Comparison of ENCODE assay signal across 19 cellular contexts in genomic region chr3:47622648-47623047, GRCh38. TPM values are rescaled to one million over a fixed set of nuclear protein-coding genes. Genes with fewer than 3 reads are reported as not detected.
DNase-seq lines count a peak whose midpoint lies in the region; ATAC-seq, FAIRE-seq and TF ChIP-seq lines count a peak whose summit lies in the region.
"Had no signal": no experiment of that assay in that cellular context is flagged by ENCODE, and none has a peak within 500 bp of the region (broad histone marks: within the 10 kb centered on the region; RNA-seq: fewer than 3 reads in every experiment).

No MANE protein-coding gene starts in this region.

- no peak overlapping the region for H3K4me3 ChIP-seq in mucosa of rectum (ENCODE audit: low read length in 2 of 2)

- H3K36me3 Mint-ChIP-seq in activated CD4-positive, alpha-beta T cell treated with anti-CD3 and anti-CD28 coated beads for 36 hours (ENCODE audit: low read depth): peaks cover 36% of the 10 kb centered on the region
- H3K36me3 Mint-ChIP-seq in activated CD4-positive, alpha-beta T cell treated with anti-CD3 and anti-CD28 coated beads, Interleukin-2, amount 10 ng/mL, durations not matched to agents 24 days and 14 days (ENCODE audit: low read depth): peaks cover 55% of the 10 kb centered on the region
- peaks cover 57% of the 10 kb centered on the region for H3K36me3 Mint-ChIP-seq in central memory CD8-positive, alpha-beta T cell (ENCODE audit: insufficient read depth)

- POLR2A ChIA-PET in activated CD4-positive, alpha-beta T cell treated with anti-CD3 and anti-CD28 coated beads for 36 hours (lab: Charles Lee): no interaction called here

- peaks cover 19 to 54% of the 10 kb centered on the region in 2 donors for H3K36me3 ChIP-seq in mucosa of rectum (ENCODE audit: control insufficient read depth in 2 of 2, insufficient read depth in 2 of 2, low read length in 2 of 2)

- no peaks in the 10 kb centered on the region for H3K27me3 ChIP-seq in mucosa of rectum (ENCODE audit: control insufficient read depth in 2 of 2, insufficient read depth in 2 of 2, low read length in 2 of 2)
- H3K27me3 ChIP-seq: BE2C had no signal

- H3K27me3 Mint-ChIP-seq in activated CD4-positive, alpha-beta T cell treated with anti-CD3 and anti-CD28 coated beads for 36 hours: no peaks in the 10 kb centered on the region
- no peaks in the 10 kb centered on the region for H3K27me3 Mint-ChIP-seq in activated CD4-positive, alpha-beta T cell treated with anti-CD3 and anti-CD28 coated beads, Interleukin-2, amount 10 ng/mL, durations not matched to agents 24 days and 14 days
- H3K27me3 Mint-ChIP-seq in central memory CD8-positive, alpha-beta T cell: no peaks in the 10 kb centered on the region

- intact Hi-C loops in activated CD4-positive, alpha-beta T cell treated with anti-CD3 and anti-CD28 coated beads for 36 hours (cut with DNase I, micrococcal nuclease): no loop called here
- intact Hi-C loops in activated CD4-positive, alpha-beta T cell treated with anti-CD3 and anti-CD28 coated beads, Interleukin-2, amount 10 ng/mL, durations not matched to agents 24 days and 14 days (cut with micrococcal nuclease): loop anchor here (10.0 kb wide), 1 partner anchor 72 kb away; no protein-coding TSS in a partner anchor

- no peak for TF ChIP-seq CTCF in D721Med (IDR thresholded peaks at IDR 0.05; ENCODE audit: insufficient read depth, missing control alignments)

- DNase-seq in activated CD4-positive, alpha-beta T cell treated with anti-CD3 and anti-CD28 coated beads for 36 hours: no peak
- no peak for DNase-seq in activated CD4-positive, alpha-beta T cell treated with anti-CD3 and anti-CD28 coated beads, Interleukin-2, amount 10 ng/mL, durations not matched to agents 24 days and 14 days
- DNase-seq in D721Med (ENCODE audit: insufficient read length, low spot score) (no peak), COLO668 (lab: John Stamatoyannopoulos, UW; ENCODE audit: unreplicated experiment) (no peak), NOMO-1 treated with dmso at 0.1 percent for 144 hours (lab: John Stamatoyannopoulos, UW; ENCODE audit: unreplicated experiment) (no peak)
- no peak for DNase-seq in central memory CD8-positive, alpha-beta T cell (ENCODE audit: low spot score in 2 of 2)
- no peak for DNase-seq in stimulated activated CD8-positive, alpha-beta memory T cell treated with anti-CD3 and anti-CD28 coated beads, Interleukin-4, amount 100 ng/mL, for 48 hours
- DNase-seq: 8988T; BE2C; CD8-positive, alpha-beta T cell; DMS79 treated with DMSO at 0.1 percent for 48 hours; GOT3; MV-4-11; NCI-H1417; NCI-H187 treated with DMSO at 0.1 percent for 48 hours; NCI-H345; NCI-H526 treated with DMSO at 0.1 percent for 48 hours had no signal

- FAIRE-seq in D721Med (lab: Jason Lieb, UNC): peak; percentile 35
- FAIRE-seq: GM18507 had no signal

- no peaks in the 10 kb centered on the region for H3K9me3 ChIP-seq in mucosa of rectum (ENCODE audit: control insufficient read depth in 2 of 2, low read length in 2 of 2)
- H3K9me3 ChIP-seq: BE2C had no signal

- peaks cover 0 to 3% of the 10 kb centered on the region in 2 donors for H3K4me1 ChIP-seq in mucosa of rectum (ENCODE audit: control insufficient read depth in 2 of 2, insufficient read depth in 2 of 2, low read length in 2 of 2)
- H3K4me1 ChIP-seq: BE2C had no signal

- H3K4me3 Mint-ChIP-seq in activated CD4-positive, alpha-beta T cell treated with anti-CD3 and anti-CD28 coated beads for 36 hours: no peak overlapping the region
- no peak overlapping the region for H3K4me3 Mint-ChIP-seq in activated CD4-positive, alpha-beta T cell treated with anti-CD3 and anti-CD28 coated beads, Interleukin-2, amount 10 ng/mL, durations not matched to agents 24 days and 14 days
- H3K4me3 Mint-ChIP-seq in central memory CD8-positive, alpha-beta T cell: no peak overlapping the region
- H3K4me3 Mint-ChIP-seq: CD8-positive, alpha-beta T cell had no signal

- H3K27ac ChIP-seq in mucosa of rectum (ENCODE audit: low read depth in 2 of 2, low read length in 2 of 2): peak overlapping the region; percentile 9 to 21

- H3K27ac Mint-ChIP-seq in activated CD4-positive, alpha-beta T cell treated with anti-CD3 and anti-CD28 coated beads for 36 hours: peak overlapping the region; percentile 9
- no peak overlapping the region for H3K27ac Mint-ChIP-seq in activated CD4-positive, alpha-beta T cell treated with anti-CD3 and anti-CD28 coated beads, Interleukin-2, amount 10 ng/mL, durations not matched to agents 24 days and 14 days
- peak overlapping the region; percentile 16 for H3K27ac Mint-ChIP-seq in central memory CD8-positive, alpha-beta T cell (ENCODE audit: low read depth)
- H3K27ac Mint-ChIP-seq: CD8-positive, alpha-beta T cell had no signal

- CTCF ChIA-PET in activated CD4-positive, alpha-beta T cell treated with anti-CD3 and anti-CD28 coated beads for 36 hours (lab: Charles Lee): no interaction called here

- H3K9ac ChIP-seq in mucosa of rectum (ENCODE audit: low read depth in 1 of 2, low read length in 2 of 2): no peak overlapping the region

- no peak for ATAC-seq in activated CD4-positive, alpha-beta T cell treated with anti-CD3 and anti-CD28 coated beads for 36 hours
- no peak for ATAC-seq in central memory CD8-positive, alpha-beta T cell (replicated peaks; ENCODE audit: extremely low read depth, poor library complexity, severe bottlenecking)
- ATAC-seq: CD8-positive, alpha-beta T cell had no signal

- no peaks in the 10 kb centered on the region for H3K9me3 Mint-ChIP-seq in activated CD4-positive, alpha-beta T cell treated with anti-CD3 and anti-CD28 coated beads for 36 hours (ENCODE audit: low read depth)
- H3K9me3 Mint-ChIP-seq in activated CD4-positive, alpha-beta T cell treated with anti-CD3 and anti-CD28 coated beads, Interleukin-2, amount 10 ng/mL, durations not matched to agents 24 days and 14 days: no peaks in the 10 kb centered on the region
- H3K9me3 Mint-ChIP-seq in central memory CD8-positive, alpha-beta T cell: no peaks in the 10 kb centered on the region
- H3K9me3 Mint-ChIP-seq: CD8-positive, alpha-beta T cell had no signal

- H3K4me1 Mint-ChIP-seq in activated CD4-positive, alpha-beta T cell treated with anti-CD3 and anti-CD28 coated beads for 36 hours: no peaks in the 10 kb centered on the region
- peaks cover 3% of the 10 kb centered on the region for H3K4me1 Mint-ChIP-seq in activated CD4-positive, alpha-beta T cell treated with anti-CD3 and anti-CD28 coated beads, Interleukin-2, amount 10 ng/mL, durations not matched to agents 24 days and 14 days
- H3K4me1 Mint-ChIP-seq in central memory CD8-positive, alpha-beta T cell: no peaks in the 10 kb centered on the region

RNA-seq across cellular contexts. Expression of gene CSPG5, which starts 44.0 kb away (rescaled TPM):
- total RNA-seq in activated CD4-positive, alpha-beta T cell treated with anti-CD3 and anti-CD28 coated beads for 36 hours: under 1 TPM; 0.78 to 0.97 TPM
- total RNA-seq in activated CD4-positive, alpha-beta T cell treated with anti-CD3 and anti-CD28 coated beads, Interleukin-2, amount 10 ng/mL, durations not matched to agents 24 days and 14 days: 1.7 and 2.0 TPM in 2 replicates
